In genomic region chr14:76919811-76920571, GRCh38 we compare ENCODE assay signal across 1 cellular context.
TF ChIP-seq lines count a peak whose summit lies in the region.

No MANE protein-coding gene starts in this region.

TF ChIP-seq in SK-N-SH, 30 proteins besides CTCF, POLR2A, EP300 and RAD21 (continued from another document):
- TF ChIP-seq FOXJ3 (CRISPR knock-in tag; IDR thresholded peaks at IDR 0.05) (no peak), FOXM1 (IDR thresholded peaks at IDR 0.05; ENCODE audit: low read depth) (no peak), REST (IDR thresholded peaks at IDR 0.05; ENCODE audit: low read depth, low read length) (no peak), MXI1 (IDR thresholded peaks at IDR 0.05; ENCODE audit: low read depth, low read length) (peak; percentile 70), RCOR1 (IDR thresholded peaks at IDR 0.05; ENCODE audit: low read length) (no peak), NFIC (IDR thresholded peaks at IDR 0.05; ENCODE audit: borderline replicate concordance) (no peak; the same call in none of the 2 replicates), ZBTB33 (IDR thresholded peaks at IDR 0.05; ENCODE audit: borderline replicate concordance, low read depth) (no peak), RFX5 (IDR thresholded peaks at IDR 0.05; ENCODE audit: low read length) (peak; percentile 57; the same call in 1 of the 2 replicates), YY1 (IDR thresholded peaks at IDR 0.05; ENCODE audit: low read depth) (no peak), MEF2A (IDR thresholded peaks at IDR 0.05; ENCODE audit: borderline replicate concordance, low read depth) (no peak), TAF1 (IDR thresholded peaks at IDR 0.05; ENCODE audit: borderline replicate concordance, low read depth, low read length) (peak; percentile 37; the same call in 1 of the 2 replicates), EZH2phosphoT487 (IDR thresholded peaks at IDR 0.05; ENCODE audit: borderline replicate concordance, low read depth) (no peak), CHD2 (IDR thresholded peaks at IDR 0.05; ENCODE audit: low read length, partially characterized antibody) (no peak), USF2 (IDR thresholded peaks at IDR 0.05; ENCODE audit: borderline replicate concordance, low read depth, low read length) (no peak), TEAD4 (IDR thresholded peaks at IDR 0.05; ENCODE audit: borderline replicate concordance, insufficient read depth) (0 out of 2 replicates have a peak, but pooled peaks have one; percentile 33), PBX3 (IDR thresholded peaks at IDR 0.05) (peak; percentile 67), GATA2 (CRISPR knock-in tag; IDR thresholded peaks at IDR 0.05) (0 out of 2 replicates have a peak, but pooled peaks have one; percentile 0), GABPA (IDR thresholded peaks at IDR 0.05; ENCODE audit: low read depth) (no peak), MAX (IDR thresholded peaks at IDR 0.05; ENCODE audit: low read depth) (no peak), RXRA (IDR thresholded peaks at IDR 0.05; ENCODE audit: borderline replicate concordance, low read depth) (no peak; the same call in 1 of the 2 replicates), FOSL2 (IDR thresholded peaks at IDR 0.05; ENCODE audit: borderline replicate concordance, low read depth) (no peak), SMC3 (IDR thresholded peaks at IDR 0.05; ENCODE audit: low read depth, low read length) (peak; percentile 2; the same call in 1 of the 2 replicates), IRF3 (IDR thresholded peaks at IDR 0.05; ENCODE audit: low read depth, low read length) (no peak)
